In genomic region chr14:95322646-95323045, GRCh38 we compare ENCODE assay signal across 25 cellular contexts. TPM values are rescaled to one million over a fixed set of nuclear protein-coding genes. Genes with fewer than 3 reads are reported as not detected.
A peak's percentile ranks its signal among the peaks of the same experiment; 100 is the strongest.
DNase-seq lines count a peak whose midpoint lies in the region; ATAC-seq, FAIRE-seq and TF ChIP-seq lines count a peak whose summit lies in the region.
"Had no signal": no experiment of that assay in that cellular context is flagged by ENCODE, and none has a peak within 500 bp of the region (broad histone marks: within the 10 kb centered on the region; RNA-seq: fewer than 3 reads in every experiment).

No MANE protein-coding gene starts in this region.

- H3K27ac Mint-ChIP-seq in IgD-negative memory B cell, result peak overlapping the region in 2 of 3 donors; percentile 2 to 43
- H3K27ac Mint-ChIP-seq in MCF 10A (ENCODE audit: low read depth, unreplicated experiment), result peak overlapping the region; percentile 55
- no peak overlapping the region for H3K27ac Mint-ChIP-seq in activated T-helper 17 cell treated with anti-CD3 and anti-CD28 coated beads, Interleukin-2, amount 50 U/mL, for 72 hours
- H3K27ac Mint-ChIP-seq: activated CD8-positive, alpha-beta T cell treated with anti-CD3 and anti-CD28 coated beads, Interleukin-2, amount 10 ng/mL, durations not matched to agents 7 days and 5 days; CD4-positive, alpha-beta T cell had no signal

- POLR2A ChIA-PET in MCF 10A (lab: Yijun Ruan, JAX), result interaction anchor here (0.6 to 1.6 kb wide), 5 partner anchors 8 to 167 kb away, joined by 3 to 14 read pairs (median 4); no protein-coding TSS in a partner anchor

- DNase-seq in MCF 10A (ENCODE audit: unreplicated experiment) (peak; percentile 88), fibroblast of pulmonary artery (ENCODE audit: low read depth) (peak; percentile 36), posterior vena cava (ENCODE audit: low spot score) (peak; percentile 2), urothelium cell line (ENCODE audit: low spot score) (no peak), NCI-H82 (lab: John Stamatoyannopoulos, UW) (no peak), dermis blood vessel endothelial cell (no peak)
- DNase-seq: activated CD4-positive, CD25-positive, alpha-beta regulatory T cell treated with anti-CD3 and anti-CD28 coated beads, Interleukin-2, amount 50 U/mL, for 72 hours; activated CD8-positive, alpha-beta T cell treated with anti-CD3 and anti-CD28 coated beads, Interleukin-2, amount 10 ng/mL, durations not matched to agents 7 days and 5 days; activated naive CD4-positive, alpha-beta T cell; CD4-positive, alpha-beta T cell; heart left ventricle; left ventricle myocardium inferior; MM.1S; NCI-H146; NCI-H69; SHP77 had no signal

- H3K4me3 Mint-ChIP-seq in IgD-negative memory B cell, result no peak overlapping the region
- peak overlapping the region; percentile 5 for H3K4me3 Mint-ChIP-seq in MCF 10A (ENCODE audit: unreplicated experiment)
- no peak overlapping the region for H3K4me3 Mint-ChIP-seq in activated T-helper 17 cell treated with anti-CD3 and anti-CD28 coated beads, Interleukin-2, amount 50 U/mL, for 72 hours
- H3K4me3 Mint-ChIP-seq: activated CD8-positive, alpha-beta T cell treated with anti-CD3 and anti-CD28 coated beads, Interleukin-2, amount 10 ng/mL, durations not matched to agents 7 days and 5 days; central memory CD8-positive, alpha-beta T cell had no signal

- H3K4me3 ChIP-seq in fibroblast of pulmonary artery (replicated peaks; ENCODE audit: low read depth, low read length), result no peak overlapping the region
- H3K4me3 ChIP-seq: esophagus muscularis mucosa, heart left ventricle, K562, left ventricle myocardium inferior, mucosa of descending colon, suprapubic skin had no signal

- H3K4me1 Mint-ChIP-seq in IgD-negative memory B cell (peaks cover 12 to 28% (median 27%) of the 10 kb centered on the region in 3 donors), MCF 10A (ENCODE audit: insufficient read depth, unreplicated experiment) (peaks cover 44% of the 10 kb centered on the region)
- H3K4me1 Mint-ChIP-seq in activated T-helper 17 cell treated with anti-CD3 and anti-CD28 coated beads, Interleukin-2, amount 50 U/mL, for 72 hours, result no peaks in the 10 kb centered on the region

- intact Hi-C loops in MCF 10A (cut with micrococcal nuclease) (loop anchor here (5.0 kb wide), 1 partner anchor 165 kb away; the partner anchor contains the start of gene DICER1), posterior vena cava (cut with DNase I) (no loop called here)

- H3K36me3 Mint-ChIP-seq in IgD-negative memory B cell (no peaks in the 10 kb centered on the region), MCF 10A (ENCODE audit: insufficient read depth, unreplicated experiment) (peaks cover 6% of the 10 kb centered on the region)
- no peaks in the 10 kb centered on the region for H3K36me3 Mint-ChIP-seq in activated T-helper 17 cell treated with anti-CD3 and anti-CD28 coated beads, Interleukin-2, amount 50 U/mL, for 72 hours (ENCODE audit: low read depth)

- CTCF ChIA-PET in MCF 10A (lab: Yijun Ruan, JAX), result no interaction called here

- ATAC-seq in activated T-helper 17 cell treated with anti-CD3 and anti-CD28 coated beads, Interleukin-2, amount 50 U/mL, for 72 hours (replicated peaks), result no peak
- ATAC-seq: activated CD8-positive, alpha-beta T cell treated with anti-CD3 and anti-CD28 coated beads, Interleukin-2, amount 10 ng/mL, durations not matched to agents 7 days and 5 days; heart left ventricle; K562 had no signal

- no peak for FAIRE-seq in urothelium cell line (lab: Jason Lieb, UNC)
- FAIRE-seq: GM18507, K562 had no signal

- no TSS peak for BruUV-seq in MCF 10A (replicated peaks; lab: Mats Ljungman, UMichigan)

- no peaks in the 10 kb centered on the region for H3K9me3 Mint-ChIP-seq in IgD-negative memory B cell
- H3K9me3 Mint-ChIP-seq in MCF 10A (ENCODE audit: unreplicated experiment), result no peaks in the 10 kb centered on the region
- no peaks in the 10 kb centered on the region for H3K9me3 Mint-ChIP-seq in activated T-helper 17 cell treated with anti-CD3 and anti-CD28 coated beads, Interleukin-2, amount 50 U/mL, for 72 hours
- H3K9me3 Mint-ChIP-seq: CD4-positive, alpha-beta T cell; central memory CD8-positive, alpha-beta T cell had no signal

- H3K27me3 Mint-ChIP-seq in IgD-negative memory B cell (no peaks in the 10 kb centered on the region), MCF 10A (ENCODE audit: insufficient read depth, unreplicated experiment) (no peaks in the 10 kb centered on the region)
- peaks cover 21% of the 10 kb centered on the region for H3K27me3 Mint-ChIP-seq in activated T-helper 17 cell treated with anti-CD3 and anti-CD28 coated beads, Interleukin-2, amount 50 U/mL, for 72 hours

- TF ChIP-seq CTCF in MCF 10A (IDR thresholded peaks at IDR 0.05; ENCODE audit: unreplicated experiment), result no peak
- no peak for TF ChIP-seq CTCF in fibroblast of pulmonary artery (IDR thresholded peaks at IDR 0.05; ENCODE audit: low read length, missing control alignments)

RNA-seq across cellular contexts. Expression of gene CLMN, which starts 2.9 kb away (rescaled TPM):
- polyA plus RNA-seq in IgD-negative memory B cell, result 8.2 TPM
- 15.7 and 17.9 TPM in 2 replicates for total RNA-seq in MCF 10A (2022)
- total RNA-seq in posterior vena cava, result 10 to 100 TPM in 1 of 2 donors, 1 to 10 TPM in 1; 9.4 to 11.1 TPM
- total RNA-seq in activated T-helper 17 cell treated with anti-CD3 and anti-CD28 coated beads, Interleukin-2, amount 50 U/mL, for 72 hours, result 1 to 10 TPM in 1 of 2 donors, under 1 TPM in 1; 0.95 to 5.3 TPM
- 0.68 and 1.5 TPM in 2 replicates for total RNA-seq in dermis blood vessel endothelial cell
- total RNA-seq: G401 had no signal

Comparison
In these comparisons a context has a peak if more than half of its experiments do, and no peak if none do; other contexts are left out.
1. DNase-seq: peak in MCF 10A (single experiment), fibroblast of pulmonary artery (single experiment) and posterior vena cava (single experiment); none in urothelium cell line (single experiment), NCI-H82 (single experiment) and dermis blood vessel endothelial cell (single experiment).